Comparison of ENCODE assay signal across 10 cellular contexts in the genomic region with DNA sequence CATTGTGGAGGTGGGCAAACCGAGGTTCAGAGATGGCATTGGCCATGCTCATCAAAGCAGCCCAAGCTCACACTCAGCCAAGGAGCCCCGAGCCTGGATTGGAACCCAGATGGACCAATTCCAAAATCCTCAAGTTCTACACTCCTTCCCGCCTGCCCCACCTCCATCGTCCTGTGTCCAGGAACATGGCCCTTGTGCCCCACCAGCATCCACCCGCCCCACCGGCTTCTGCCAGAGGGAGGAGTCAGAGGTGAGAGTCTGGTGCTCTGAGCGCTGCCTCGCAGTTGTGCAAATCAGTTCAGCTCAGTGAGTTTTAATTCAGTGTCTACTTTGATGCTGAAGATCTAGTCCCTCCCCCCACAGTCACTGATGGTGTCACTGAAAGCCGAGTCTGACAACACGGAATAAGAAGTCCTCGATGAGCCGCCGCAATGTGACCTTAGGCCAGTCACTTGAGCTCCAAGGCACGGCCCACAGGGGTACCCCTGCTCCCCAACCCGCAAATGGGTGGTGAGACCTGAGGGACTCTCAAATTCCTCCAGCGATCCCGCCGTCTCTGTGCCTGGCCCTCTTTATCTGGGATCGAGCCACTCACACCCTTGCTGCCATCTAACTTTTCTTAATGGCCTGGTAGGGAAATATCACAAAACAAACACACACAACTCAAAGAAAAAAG. TPM values are rescaled to one million over a fixed set of nuclear protein-coding genes. Genes with fewer than 3 reads are reported as not detected.
A peak's percentile ranks its signal among the peaks of the same experiment; 100 is the strongest.
DNase-seq lines count a peak whose midpoint lies in the region; ATAC-seq and TF ChIP-seq lines count a peak whose summit lies in the region.
"Had no signal": no experiment of that assay in that cellular context is flagged by ENCODE, and none has a peak within 500 bp of the region (broad histone marks: within the 10 kb centered on the region; RNA-seq: fewer than 3 reads in every experiment).

No MANE protein-coding gene starts in this region.

- no peak overlapping the region for H4K91ac ChIP-seq in neuronal stem cell (ENCODE audit: low read depth, low read length, poor library complexity)

- no peaks in the 10 kb centered on the region for H3K79me2 ChIP-seq in GM23248 (ENCODE audit: insufficient read depth)

- H3F3A ChIP-seq in GM23248 (ENCODE audit: insufficient read depth): no peaks in the 10 kb centered on the region

- peaks cover 37% of the 10 kb centered on the region for H3K4me1 ChIP-seq in BLaER1
- peaks cover 6% of the 10 kb centered on the region; the same call in 1 of the 2 replicates for H3K4me1 ChIP-seq in GM23248 (ENCODE audit: insufficient read depth)
- H3K4me1 ChIP-seq in body of pancreas: peaks cover 22% of the 10 kb centered on the region
- H3K4me1 ChIP-seq in neuronal stem cell (ENCODE audit: control insufficient read depth in 2 of 2, insufficient read depth in 1 of 2, low read depth in 1 of 2, low read length in 2 of 2): peaks cover 2 to 7% of the 10 kb centered on the region in 2 donors
- H3K4me1 ChIP-seq in colonic mucosa: no peaks in the 10 kb centered on the region

- H2BK5ac ChIP-seq in neuronal stem cell (ENCODE audit: low read length): no peak overlapping the region

- intact Hi-C loops in body of pancreas (cut with DNase I) (no loop called here), colonic mucosa (cut with DNase I) (no loop called here)

- H3K36me3 ChIP-seq in BLaER1 (no peaks in the 10 kb centered on the region), GM23248 (ENCODE audit: low read depth) (no peaks in the 10 kb centered on the region), body of pancreas (replicated peaks in 1 of 2; ENCODE audit: insufficient read depth in 1 of 2, low read depth in 2 of 2) (no peaks in the 10 kb centered on the region), neuronal stem cell (replicated peaks in 1 of 2; ENCODE audit: control insufficient read depth in 2 of 2, insufficient read depth in 2 of 2, low read length in 2 of 2) (no peaks in the 10 kb centered on the region), colonic mucosa (no peaks in the 10 kb centered on the region)

- no peak overlapping the region for H2AK5ac ChIP-seq in neuronal stem cell (ENCODE audit: low read depth, low read length)

- TF ChIP-seq CTCF in body of pancreas (IDR thresholded peaks at IDR 0.05) (no peak), colonic mucosa (IDR thresholded peaks at IDR 0.05) (no peak)

- H3K4me2 ChIP-seq in BLaER1 (peak overlapping the region; percentile 95), GM23248 (ENCODE audit: unreplicated experiment) (peak overlapping the region; percentile 68), neuronal stem cell (ENCODE audit: insufficient read depth, low read length, poor library complexity, severe bottlenecking) (no peak overlapping the region)

- H3K23ac ChIP-seq in neuronal stem cell (ENCODE audit: low read depth, low read length, poor library complexity): peak overlapping the region; percentile 58

- no peak overlapping the region for H3K14ac ChIP-seq in neuronal stem cell (ENCODE audit: low read length)

- H2BK15ac ChIP-seq in neuronal stem cell (ENCODE audit: low read length): no peak overlapping the region

- TF ChIP-seq POLR2A in body of pancreas (IDR thresholded peaks at IDR 0.05): no peak

- WGBS in GM23248 (ENCODE audit: low coverage in 1 of 2, low lambda C conversion rate in 2 of 2, missing lambda C conversion rate in 2 of 2), 2 experiments: 87 to 88% methylated on average over 19 of the region's 19 CpGs
- WGBS in body of pancreas, 2 donors: 74 to 78% methylated on average over 17 to 18 of the region's 19 CpGs
- WGBS in neuronal stem cell (ENCODE audit: extremely low coverage in 2 of 2, insufficient read length in 2 of 2, insufficient replicate concordance in 1 of 2), 2 donors: no CpG with 5 or more reads among the region's 19 CpGs

- no peaks in the 10 kb centered on the region for H3K27me3 ChIP-seq in BLaER1
- H3K27me3 ChIP-seq in GM23248 (replicated peaks; ENCODE audit: insufficient read depth): peaks cover 8% of the 10 kb centered on the region
- H3K27me3 ChIP-seq in body of pancreas: no peaks in the 10 kb centered on the region
- peaks cover 0 to 16% (median 0%) of the 10 kb centered on the region in 3 experiments for H3K27me3 ChIP-seq in neuronal stem cell (ENCODE audit: control insufficient read depth in 3 of 3, insufficient read depth in 3 of 3, low read depth in 1 of 3, low read length in 3 of 3)
- no peaks in the 10 kb centered on the region for H3K27me3 ChIP-seq in colonic mucosa

- H3K4ac ChIP-seq in neuronal stem cell (ENCODE audit: low read length): no peak overlapping the region

- H4K8ac ChIP-seq in neuronal stem cell (ENCODE audit: low read depth, low read length): no peak overlapping the region

- H4K20me1 ChIP-seq in BLaER1 (peaks cover 8% of the 10 kb centered on the region; the same call in 1 of the 2 replicates), GM23248 (ENCODE audit: insufficient read depth) (no peaks in the 10 kb centered on the region)

- H3K4me3 ChIP-seq in BLaER1 (peak overlapping the region; percentile 61), GM23248 (0 out of 2 replicates have a peak overlapping the region, but pooled peaks have one; percentile 63), body of pancreas (no peak overlapping the region), neuronal stem cell (ENCODE audit: low read length in 2 of 2) (no peak overlapping the region), colonic mucosa (no peak overlapping the region)

- H3K9me3 ChIP-seq in BLaER1 (no peaks in the 10 kb centered on the region), GM23248 (ENCODE audit: low read depth) (no peaks in the 10 kb centered on the region), body of pancreas (no peaks in the 10 kb centered on the region), neuronal stem cell (replicated peaks in 1 of 2; ENCODE audit: control insufficient read depth in 2 of 2, insufficient read depth in 1 of 2, low read depth in 1 of 2, low read length in 2 of 2) (no peaks in the 10 kb centered on the region), colonic mucosa (no peaks in the 10 kb centered on the region)

- H3K27ac ChIP-seq in BLaER1 (peak overlapping the region; percentile 76), GM23248 (no peak overlapping the region), body of pancreas (peak overlapping the region in 3 of 4 donors; percentile 44 to 78 (median 46)), neuronal stem cell (replicated peaks; ENCODE audit: low read length) (no peak overlapping the region), colonic mucosa (no peak overlapping the region)

- H2BK120ac ChIP-seq in neuronal stem cell (ENCODE audit: low read depth, low read length): no peak overlapping the region

- H2AFZ ChIP-seq in GM23248 (peak overlapping the region; percentile 72), neuronal stem cell (ENCODE audit: low read length) (no peak overlapping the region)

- no peak overlapping the region for H2BK12ac ChIP-seq in neuronal stem cell (ENCODE audit: low read length)

- no peaks in the 10 kb centered on the region for H3K79me1 ChIP-seq in neuronal stem cell (ENCODE audit: low read depth, low read length)

- ATAC-seq in body of pancreas (no peak), HG02610 (IDR thresholded peaks at IDR 0.05; ENCODE audit: unreplicated experiment) (no peak), HG02981 (IDR thresholded peaks at IDR 0.05; ENCODE audit: unreplicated experiment) (no peak)

- DNase-seq in GM23248: no peak
- DNase-seq in body of pancreas: no peak
- no peak for DNase-seq in neuronal stem cell (ENCODE audit: low spot score)
- DNase-seq in NCI-H69 (lab: John Stamatoyannopoulos, UW): no peak
- no peak for DNase-seq in colonic mucosa
- DNase-seq: NCI-H1694, T1000 had no signal

- in situ Hi-C loops in GM23248 (cut with MboI): no loop called here

- no peaks in the 10 kb centered on the region for H3K9me2 ChIP-seq in GM23248 (ENCODE audit: insufficient read depth)

- H3K18ac ChIP-seq in neuronal stem cell (ENCODE audit: low read length): no peak overlapping the region

- H3K9ac ChIP-seq in BLaER1 (peak overlapping the region; percentile 70; the same call in 1 of the 2 replicates), GM23248 (no peak overlapping the region), neuronal stem cell (ENCODE audit: low read depth, low read length, poor library complexity) (no peak overlapping the region), colonic mucosa (ENCODE audit: low read depth in 2 of 2, low read length in 2 of 2) (no peak overlapping the region)

RNA-seq across cellular contexts. Expression of a gene that starts 26.3 kb away (rescaled TPM):
- 11.5 and 19.5 TPM in 2 replicates for total RNA-seq in GM23248 (2014; rRNA removed; shearing (Covaris generic))
- 17.0 and 18.2 TPM in 2 replicates for polyA plus RNA-seq in GM23248 (2016; fragmentation: Nextera tagmentation; extraction: Ambion mirVana)
- total RNA-seq in body of pancreas: 10 to 100 TPM in 1 of 2 donors, 1 to 10 TPM in 1; 9.9 to 24.4 TPM
- 23.4 TPM for polyA plus RNA-seq in neuronal stem cell (2013, experiment 1 of 2)
- polyA plus RNA-seq in neuronal stem cell (2013, experiment 2 of 2): 21.8 TPM
- 10 to 100 TPM; 36.3 to 42.0 TPM for total RNA-seq in colonic mucosa

Comparison
In these comparisons a context has a peak if more than half of its experiments do, and no peak if none do; other contexts are left out.
1. H3K27ac ChIP-seq: peak in BLaER1 (single experiment) and body of pancreas (3 of 4); none in GM23248 (single experiment), neuronal stem cell (single experiment) and colonic mucosa (single experiment).
2. H3K4me3 ChIP-seq: peak in BLaER1 (single experiment) and GM23248 (single experiment); none in body of pancreas (0 of 2), neuronal stem cell (0 of 2) and colonic mucosa (single experiment).